ENCODE assay signal across 8 cellular contexts in genomic region chr16:31117384-31118222, GRCh38. TPM values are rescaled to one million over a fixed set of nuclear protein-coding genes. Genes with fewer than 3 reads are reported as not detected.
DNase-seq lines count a peak whose midpoint lies in the region; ATAC-seq and TF ChIP-seq lines count a peak whose summit lies in the region.

TSS of gene KAT8 (plus strand) at chr16:31117664. CDS start at chr16:31117682, 18 bp downstream.

- peak; percentile 58 to 93 for TF ChIP-seq POLR2A in uterus (IDR thresholded peaks at IDR 0.05)

- DNase-seq in NCI-H187 (lab: John Stamatoyannopoulos, UW): peak; percentile 61 to 91
- DNase-seq in T-helper 2 cell: peak; percentile 94 to 98 (median 95)
- DNase-seq in right atrium auricular region (ENCODE audit: low spot score): peak; percentile 99
- peak; percentile 93 for DNase-seq in pulmonary artery endothelial cell (ENCODE audit: low read depth, low spot score)
- peak; percentile 99 for DNase-seq in uterus

- H3K27me3 ChIP-seq in right atrium auricular region: no peaks in the 10 kb centered on the region
- no peaks in the 10 kb centered on the region for H3K27me3 ChIP-seq in uterus

- ATAC-seq in GM18498 (IDR thresholded peaks at IDR 0.05; ENCODE audit: unreplicated experiment) (peak; percentile 93), HG02938 (IDR thresholded peaks at IDR 0.05; ENCODE audit: unreplicated experiment) (peak; percentile 89)

- TF ChIP-seq CTCF in right atrium auricular region (IDR thresholded peaks at IDR 0.05): no peak
- TF ChIP-seq CTCF in uterus (IDR thresholded peaks at IDR 0.05): peak in 1 of 4 experiments; percentile 10

- H3K36me3 ChIP-seq in right atrium auricular region (peaks cover 39% of the 10 kb centered on the region), uterus (no peaks in the 10 kb centered on the region)

- intact Hi-C loops in uterus (cut with DNase I; ENCODE audit: low total_unique reads): no loop called here

- H3K4me1 ChIP-seq in right atrium auricular region: peaks cover 0 to 45% of the 10 kb centered on the region in 2 donors
- H3K4me1 ChIP-seq in uterus: peaks cover 0 to 4% of the 10 kb centered on the region in 2 donors

- H3K9me3 ChIP-seq in right atrium auricular region (no peaks in the 10 kb centered on the region), uterus (no peaks in the 10 kb centered on the region)

- H3K27ac ChIP-seq in angular gyrus (ENCODE audit: low read depth, low read length) (peak within 1 kb of the TSS; percentile 98), right atrium auricular region (peak within 1 kb of the TSS; percentile 93 to 99), uterus (peak within 1 kb of the TSS; percentile 95 to 98)

- H3K4me3 ChIP-seq in right atrium auricular region (peak within 1 kb of the TSS; percentile 80 to 86), uterus (peak within 1 kb of the TSS; percentile 70 to 75)

RNA-seq across cellular contexts. Expression of gene KAT8, which starts in this region (rescaled TPM):
- 10 to 100 TPM; 58.0 to 64.3 TPM for total RNA-seq in right atrium auricular region
- 39.5 and 40.4 TPM in 2 replicates for total RNA-seq in pulmonary artery endothelial cell
- total RNA-seq in uterus: 100 to 1,000 TPM in 1 of 4 donors, 10 to 100 TPM in 3; 63.0 to 101 (median 77.8) TPM

Comparison
In these comparisons a context has a peak if more than half of its experiments do, and no peak if none do; other contexts are left out.
1. Peak in every context shown above with its lines: DNase-seq, ATAC-seq, H3K4me3 ChIP-seq and H3K27ac ChIP-seq.